9 cellular contexts compared by ENCODE assay signal in genomic region chr7:100176096-100176835, GRCh38. TPM values are rescaled to one million over a fixed set of nuclear protein-coding genes. Genes with fewer than 3 reads are reported as not detected.
DNase-seq lines count a peak whose midpoint lies in the region; ATAC-seq and TF ChIP-seq lines count a peak whose summit lies in the region.
"Had no signal": no experiment of that assay in that cellular context is flagged by ENCODE, and none has a peak within 500 bp of the region (broad histone marks: within the 10 kb centered on the region; RNA-seq: fewer than 3 reads in every experiment).

No MANE protein-coding gene starts in this region.

- intact Hi-C loops in left lung (cut with DNase I) (no loop called here), Right ventricle myocardium superior (cut with DNase I) (no loop called here)

- H3K4me3 Mint-ChIP-seq in activated naive CD8-positive, alpha-beta T cell = peak overlapping the region; percentile 76

- H3K4me1 Mint-ChIP-seq in activated naive CD8-positive, alpha-beta T cell (ENCODE audit: low read depth) = peaks cover 35% of the 10 kb centered on the region

- no peaks in the 10 kb centered on the region for H3K36me3 ChIP-seq in ACC112 (ENCODE audit: insufficient read depth, low read length)
- H3K36me3 ChIP-seq in HAP-1 (replicated peaks) = no peaks in the 10 kb centered on the region
- H3K36me3 ChIP-seq in left lung = no peaks in the 10 kb centered on the region
- H3K36me3 ChIP-seq: ascending aorta had no signal

- H3K27ac Mint-ChIP-seq in activated naive CD8-positive, alpha-beta T cell = no peak overlapping the region

- no peaks in the 10 kb centered on the region for H3K79me2 ChIP-seq in ACC112 (ENCODE audit: control insufficient read depth, insufficient read depth, low read length, unreplicated experiment)

- ATAC-seq in left lung = no peak
- ATAC-seq in HG03095 (IDR thresholded peaks at IDR 0.05; ENCODE audit: unreplicated experiment) = no peak
- ATAC-seq in Right ventricle myocardium superior (ENCODE audit: poor library complexity) = no peak

- in situ Hi-C loops in HAP-1 (cut with MboI; ENCODE audit: low sequenced_read_pairs) = no loop called here

- H3K4me1 ChIP-seq in ACC112 (ENCODE audit: control insufficient read depth, insufficient read depth, low read length, unreplicated experiment) (peaks cover 5% of the 10 kb centered on the region), HAP-1 (peaks cover 7% of the 10 kb centered on the region), left lung (peaks cover 0 to 23% of the 10 kb centered on the region in 2 donors)

- H3K4me3 ChIP-seq in ACC112 (ENCODE audit: low read depth, low read length) (peak overlapping the region; percentile 82), HAP-1 (peak overlapping the region; percentile 68), left lung (peak overlapping the region; percentile 48 to 50)

- TF ChIP-seq CTCF in left lung (IDR thresholded peaks at IDR 0.05) = no peak

- H3K36me3 Mint-ChIP-seq in activated naive CD8-positive, alpha-beta T cell = peaks cover 3% of the 10 kb centered on the region

- no peak for DNase-seq in HAP-1 (ENCODE audit: low spot score in 2 of 2)
- DNase-seq in left lung = no peak
- DNase-seq in stimulated activated CD4-positive, alpha-beta T cell treated with anti-CD3 and anti-CD28 coated beads, Interleukin-2, amount 100 ng/mL, for 24 hours = no peak
- DNase-seq in Right ventricle myocardium superior = no peak
- no peak for DNase-seq in putamen (ENCODE audit: low spot score)

- H3K9me3 ChIP-seq in HAP-1 = no peaks in the 10 kb centered on the region
- H3K9me3 ChIP-seq in left lung = peaks cover 0 to 6% of the 10 kb centered on the region in 2 donors
- H3K9me3 ChIP-seq: ascending aorta had no signal

- H3K27me3 Mint-ChIP-seq in activated naive CD8-positive, alpha-beta T cell = no peaks in the 10 kb centered on the region

- no peak overlapping the region for H3K27ac ChIP-seq in ACC112 (ENCODE audit: low read depth, low read length)
- no peak overlapping the region for H3K27ac ChIP-seq in left lung
- H3K27ac ChIP-seq: ascending aorta had no signal

- H3K27me3 ChIP-seq in ACC112 (ENCODE audit: insufficient read depth, low read length) = no peaks in the 10 kb centered on the region
- no peaks in the 10 kb centered on the region for H3K27me3 ChIP-seq in HAP-1 (ENCODE audit: low read depth)
- H3K27me3 ChIP-seq in left lung = peaks cover 7 to 33% of the 10 kb centered on the region in 2 donors
- H3K27me3 ChIP-seq: ascending aorta had no signal

- H3K9me3 Mint-ChIP-seq in activated naive CD8-positive, alpha-beta T cell (ENCODE audit: low read depth) = no peaks in the 10 kb centered on the region

- no peak overlapping the region for H2AFZ ChIP-seq in ACC112 (ENCODE audit: low read length, unreplicated experiment)

RNA-seq across cellular contexts. Expression of gene GPC2, which starts 0.9 kb away (rescaled TPM):
- total RNA-seq in left lung (1 to 10 TPM; 2.5 to 3.5 TPM), Right ventricle myocardium superior (0.13 TPM)
- total RNA-seq: ascending aorta had no signal

RNA-seq across cellular contexts. Expression of gene STAG3, which starts 1.5 kb away (rescaled TPM):
- total RNA-seq in left lung (1 to 10 TPM in 1 of 2 donors, under 1 TPM in 1; 0.96 to 3.7 TPM), Right ventricle myocardium superior (0.94 TPM)
- total RNA-seq: ascending aorta had no signal

RNA-seq across cellular contexts. Expression of gene GAL3ST4, which starts 7.8 kb away (rescaled TPM):
- total RNA-seq in left lung = 10 to 100 TPM; 17.1 to 18.9 TPM
- 1.7 TPM for total RNA-seq in Right ventricle myocardium superior

RNA-seq across cellular contexts. Expression of gene TRAPPC14, which starts 17.7 kb away (rescaled TPM):
- total RNA-seq in left lung (10 to 100 TPM; 23.3 to 30.1 TPM), Right ventricle myocardium superior (7.5 TPM)

RNA-seq across cellular contexts. Expression of gene LAMTOR4, which starts 27.5 kb away (rescaled TPM):
- total RNA-seq in left lung (100 to 1,000 TPM; 103 to 120 TPM), Right ventricle myocardium superior (121 TPM)
